In the genomic region with DNA sequence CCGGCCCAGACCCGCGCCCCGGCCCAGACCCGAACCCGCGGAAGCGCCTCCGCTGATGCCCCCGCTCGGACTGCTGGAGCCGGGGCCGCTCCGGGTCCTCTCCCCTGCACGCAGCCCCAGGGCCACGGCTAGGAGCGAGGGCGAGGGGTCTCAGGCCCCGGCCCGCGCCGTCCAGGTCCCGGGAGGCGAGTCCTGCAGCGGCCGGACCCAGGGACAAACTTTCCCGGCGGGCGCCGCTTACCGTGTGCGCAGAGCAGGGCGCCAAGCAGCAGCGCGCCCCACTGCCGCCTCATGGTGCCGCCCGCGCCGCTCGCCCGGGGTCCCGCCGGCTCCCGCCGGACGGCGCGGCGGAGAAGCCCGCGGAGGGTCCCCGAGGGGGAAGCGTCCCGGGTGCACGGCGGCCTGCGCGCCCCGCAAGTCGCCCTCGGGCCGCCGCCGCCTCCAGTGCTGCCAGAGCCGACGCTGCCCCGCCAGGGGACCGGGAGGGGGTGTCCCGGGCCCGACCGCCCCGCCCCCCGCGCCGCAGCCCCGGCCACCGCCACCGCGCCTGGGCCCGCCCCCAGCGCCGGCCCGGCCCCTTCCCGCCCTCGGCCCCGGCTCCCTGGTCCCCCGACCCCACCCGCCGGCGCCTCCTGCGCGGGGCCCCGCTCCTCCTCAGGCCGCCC, we compare ENCODE assay signal across 8 cellular contexts. TPM values are rescaled to one million over a fixed set of nuclear protein-coding genes. Genes with fewer than 3 reads are reported as not detected.
DNase-seq lines count a peak whose midpoint lies in the region; ATAC-seq and TF ChIP-seq lines count a peak whose summit lies in the region.

Gene LRP4, minus strand, starts transcription at position 464 of the 665 bp plus-strand sequence. Its CDS starts 171 bp downstream, at position 293.

- H3K27ac ChIP-seq in heart right ventricle (peak within 1 kb of the TSS; percentile 54 to 91 (median 80)), trophoblast cell (ENCODE audit: low read depth, low read length) (no peak within 1 kb of the TSS)

- peaks cover 15% of the 10 kb centered on the region for H3K36me3 ChIP-seq in NT2/D1 (ENCODE audit: insufficient read depth, insufficient read length, low read length)
- no peaks in the 10 kb centered on the region for H3K36me3 ChIP-seq in heart right ventricle
- no peaks in the 10 kb centered on the region for H3K36me3 ChIP-seq in trophoblast cell (ENCODE audit: control insufficient read depth in 1 of 2, insufficient read depth in 2 of 2, low read length in 2 of 2)

- H2AK5ac ChIP-seq in trophoblast cell (ENCODE audit: low read length): peak within 1 kb of the TSS; percentile 24

- H3K9ac ChIP-seq in NT2/D1 (ENCODE audit: insufficient read length, low read depth): peak within 1 kb of the TSS; percentile 91
- peak within 1 kb of the TSS; percentile 31 for H3K9ac ChIP-seq in trophoblast cell (ENCODE audit: low read length)

- peak within 1 kb of the TSS; percentile 25 for H2BK120ac ChIP-seq in trophoblast cell (ENCODE audit: insufficient read depth, low read length, poor library complexity)

- 0 to 1% methylated on average over 60 to 92 of the region's 95 CpGs for WGBS in heart right ventricle, 2 donors
- no CpG with 5 or more reads among the region's 95 CpGs for WGBS in trophoblast cell (ENCODE audit: extremely low coverage, insufficient coverage, insufficient read length)

- H3K4ac ChIP-seq in trophoblast cell (ENCODE audit: low read depth, low read length): peak within 1 kb of the TSS; percentile 20

- H3K18ac ChIP-seq in trophoblast cell (ENCODE audit: low read length): peak within 1 kb of the TSS; percentile 17

- H3K4me1 ChIP-seq in NT2/D1 (ENCODE audit: insufficient read depth, insufficient read length): peaks cover 14% of the 10 kb centered on the region
- peaks cover 4 to 74% (median 45%) of the 10 kb centered on the region in 9 donors for H3K4me1 ChIP-seq in heart right ventricle
- peaks cover 12 to 13% of the 10 kb centered on the region in 2 experiments for H3K4me1 ChIP-seq in trophoblast cell (ENCODE audit: control insufficient read depth in 1 of 2, insufficient read depth in 2 of 2, low read length in 2 of 2)

- H2AFZ ChIP-seq in trophoblast cell (ENCODE audit: insufficient read depth, low read length, poor library complexity): peak within 1 kb of the TSS; percentile 88

- peaks cover 6% of the 10 kb centered on the region for H3K79me2 ChIP-seq in trophoblast cell (ENCODE audit: control insufficient read depth, insufficient read depth, low read length, poor library complexity)

- no peaks in the 10 kb centered on the region for H3K9me3 Mint-ChIP-seq in activated naive CD8-positive, alpha-beta T cell treated with anti-CD3 and anti-CD28 coated beads for 36 hours

- H4K12ac ChIP-seq in trophoblast cell (ENCODE audit: low read depth, low read length): peak within 1 kb of the TSS; percentile 27

- intact Hi-C loops in heart right ventricle (cut with DNase I): no loop called here

- peak in 1 of 9 donors; percentile 5 for TF ChIP-seq CTCF in heart right ventricle (IDR thresholded peaks at IDR 0.05)

- peak within 1 kb of the TSS; percentile 78 for H3K4me2 ChIP-seq in trophoblast cell (ENCODE audit: low read length)

- H3K27me3 Mint-ChIP-seq in activated naive CD8-positive, alpha-beta T cell treated with anti-CD3 and anti-CD28 coated beads for 36 hours: peaks cover 60% of the 10 kb centered on the region

- H3K79me1 ChIP-seq in trophoblast cell (ENCODE audit: low read length): peaks cover 4% of the 10 kb centered on the region

- ATAC-seq in heart right ventricle: peak in 7 of 8 donors; percentile 24 to 70 (median 38)

- peak within 1 kb of the TSS; percentile 23 for H4K91ac ChIP-seq in trophoblast cell (ENCODE audit: low read depth, low read length)

- no peak within 1 kb of the TSS for H2BK5ac ChIP-seq in trophoblast cell (ENCODE audit: low read depth, low read length, poor library complexity)

- H4K8ac ChIP-seq in trophoblast cell (ENCODE audit: low read depth, low read length): peak within 1 kb of the TSS; percentile 17

- H2BK12ac ChIP-seq in trophoblast cell (ENCODE audit: low read length): peak within 1 kb of the TSS; percentile 56

- peak within 1 kb of the TSS; percentile 20 for H3K14ac ChIP-seq in trophoblast cell (ENCODE audit: low read length)

- no peak within 1 kb of the TSS for H3K23ac ChIP-seq in trophoblast cell (ENCODE audit: low read length)

- peaks cover 27% of the 10 kb centered on the region for H3K4me1 Mint-ChIP-seq in activated naive CD8-positive, alpha-beta T cell treated with anti-CD3 and anti-CD28 coated beads for 36 hours

- no peaks in the 10 kb centered on the region for H3K36me3 Mint-ChIP-seq in activated naive CD8-positive, alpha-beta T cell treated with anti-CD3 and anti-CD28 coated beads for 36 hours

- DNase-seq in activated effector memory CD4-positive, alpha-beta T cell treated with anti-CD3 and anti-CD28 coated beads, Interleukin-2, amount 50 U/mL, for 16 hours: peak; percentile 76
- no peak for DNase-seq in activated effector memory CD4-positive, alpha-beta T cell treated with Interleukin-2 at 50 U/mL for 16 hours
- DNase-seq in NT2/D1 (ENCODE audit: low read depth, low spot score) (no peak), heart right ventricle (peak; percentile 42 to 66), trophoblast cell (peak in 1 of 2 donors; percentile 13), SKM-1 treated with dmso at 0.1 percent for 144 hours (lab: John Stamatoyannopoulos, UW; ENCODE audit: unreplicated experiment) (no peak), mesenteric fat pad (ENCODE audit: low spot score) (no peak)
- DNase-seq in activated naive CD8-positive, alpha-beta T cell treated with anti-CD3 and anti-CD28 coated beads for 36 hours: peak; percentile 63

- H3K9me3 ChIP-seq in NT2/D1 (ENCODE audit: insufficient read depth, low read length): no peaks in the 10 kb centered on the region
- H3K9me3 ChIP-seq in heart right ventricle: no peaks in the 10 kb centered on the region
- H3K9me3 ChIP-seq in trophoblast cell (ENCODE audit: insufficient read depth, low read depth, low read length): no peaks in the 10 kb centered on the region

- H3K4me3 ChIP-seq in NT2/D1 (ENCODE audit: insufficient read length, low read depth) (peak within 1 kb of the TSS; percentile 83), heart right ventricle (peak within 1 kb of the TSS; percentile 42 to 81 (median 70)), trophoblast cell (ENCODE audit: low read depth, low read length) (peak within 1 kb of the TSS; percentile 76)

- no peaks in the 10 kb centered on the region for H3K27me3 ChIP-seq in NT2/D1 (ENCODE audit: insufficient read depth, insufficient read length)
- H3K27me3 ChIP-seq in heart right ventricle: peaks cover 0 to 62% (median 7%) of the 10 kb centered on the region in 7 donors
- no peaks in the 10 kb centered on the region for H3K27me3 ChIP-seq in trophoblast cell (ENCODE audit: insufficient read depth, low read length)

- H3K27ac Mint-ChIP-seq in activated naive CD8-positive, alpha-beta T cell treated with anti-CD3 and anti-CD28 coated beads for 36 hours: no peak within 1 kb of the TSS

- peak within 1 kb of the TSS; percentile 75 for H3K4me3 Mint-ChIP-seq in activated naive CD8-positive, alpha-beta T cell treated with anti-CD3 and anti-CD28 coated beads for 36 hours

RNA-seq across cellular contexts. Expression of gene LRP4, which starts in this region (rescaled TPM):
- total RNA-seq in activated naive CD8-positive, alpha-beta T cell treated with anti-CD3 and anti-CD28 coated beads for 36 hours: under 1 TPM; 0.20 to 0.43 TPM
- total RNA-seq in heart right ventricle (10 to 100 TPM; 11.5 to 33.2 (median 20.2) TPM), mesenteric fat pad (3.1 TPM)
- 10 to 100 TPM in 1 of 2 donors, 1 to 10 TPM in 1; 6.7 to 10.3 TPM for polyA plus RNA-seq in heart right ventricle
- 6.5 and 6.9 TPM in 2 replicates for polyA plus RNA-seq in trophoblast cell (2013)

Comparison
In these comparisons a context has a peak if more than half of its experiments do, and no peak if none do; other contexts are left out.
1. DNase-seq: peak in activated effector memory CD4-positive, alpha-beta T cell treated with anti-CD3 and anti-CD28 coated beads, Interleukin-2, amount 50 U/mL, for 16 hours (single experiment) and heart right ventricle (2 of 2); none in activated effector memory CD4-positive, alpha-beta T cell treated with Interleukin-2 at 50 U/mL for 16 hours (single experiment), NT2/D1 (single experiment), SKM-1 treated with dmso at 0.1 percent for 144 hours (single experiment) and mesenteric fat pad (single experiment).
2. Peak in DNase-seq in activated naive CD8-positive, alpha-beta T cell treated with anti-CD3 and anti-CD28 coated beads for 36 hours; RNA of the gene not detected or under 1 TPM.
3. Peak in every context shown above with its lines, with median percentiles within 50 percentile points of each other: H3K4me3 ChIP-seq.